22 cellular contexts compared by ENCODE assay signal in the genomic region with DNA sequence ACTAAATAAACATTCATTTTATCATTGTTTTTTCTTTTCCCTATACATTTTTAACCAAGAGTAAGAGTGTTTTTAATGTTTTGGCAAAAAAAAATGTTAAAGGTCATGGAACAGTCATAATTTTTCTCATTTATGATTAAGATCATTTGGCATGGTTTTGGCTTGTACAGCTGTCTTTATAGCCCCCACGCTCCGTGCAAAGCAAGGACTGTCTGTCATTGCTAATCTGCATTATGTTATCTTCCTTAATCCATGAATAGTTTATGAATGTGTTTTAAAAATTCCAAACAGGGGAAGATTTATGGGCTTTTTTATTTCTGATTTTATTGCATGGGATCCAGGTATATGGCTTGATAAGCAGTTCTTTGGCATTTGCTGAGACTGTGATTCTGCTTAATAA. TPM values are rescaled to one million over a fixed set of nuclear protein-coding genes. Genes with fewer than 3 reads are reported as not detected.
"Had no signal": no experiment of that assay in that cellular context is flagged by ENCODE, and none has a peak within 500 bp of the region (broad histone marks: within the 10 kb centered on the region; RNA-seq: fewer than 3 reads in every experiment).

No MANE protein-coding gene starts in this region.

- H3K4me3 ChIP-seq: ascending aorta, mucosa of descending colon, thoracic aorta, vagina had no signal

- H3K27ac ChIP-seq: ascending aorta, foreskin keratinocyte, thoracic aorta, vagina, WERI-Rb-1 had no signal

- H3K27me3 ChIP-seq: ascending aorta, foreskin keratinocyte, vagina had no signal

- H3K36me3 ChIP-seq: WERI-Rb-1 had no signal

- DNase-seq: activated CD4-positive, alpha-beta T cell treated with anti-CD3 and anti-CD28 coated beads, Interleukin-2, amount 10 ng/mL, durations not matched to agents 7 days and 5 days; activated CD4-positive, CD25-positive, alpha-beta regulatory T cell treated with anti-CD3 and anti-CD28 coated beads, Interleukin-2, amount 50 U/mL, for 72 hours; activated CD8-positive, alpha-beta memory T cell treated with anti-CD3 and anti-CD28 coated beads, Interleukin-2, amount 10 ng/mL, durations not matched to agents 7 days and 5 days; activated CD8-positive, alpha-beta T cell treated with anti-CD3 and anti-CD28 coated beads for 36 hours; activated gamma-delta T cell treated with Interleukin-2 at 50 U/mL for 16 hours; foreskin keratinocyte; mucosa of descending colon; naive B cell; stimulated activated CD4-positive, alpha-beta T cell treated with anti-CD3 and anti-CD28 coated beads, Interleukin-4, amount 100 ng/mL, for 24 hours; stimulated activated naive CD4-positive, alpha-beta T cell treated with Interleukin-2 at 50 U/mL for 16 hours; WERI-Rb-1 had no signal

- H3K4me1 ChIP-seq: ascending aorta, foreskin keratinocyte, vagina had no signal

- H3K27ac Mint-ChIP-seq: activated CD4-positive, alpha-beta T cell treated with anti-CD3 and anti-CD28 coated beads, Interleukin-2, amount 10 ng/mL, durations not matched to agents 7 days and 5 days; activated CD8-positive, alpha-beta memory T cell treated with anti-CD3 and anti-CD28 coated beads, Interleukin-2, amount 10 ng/mL, durations not matched to agents 7 days and 5 days; activated CD8-positive, alpha-beta T cell treated with anti-CD3 and anti-CD28 coated beads for 36 hours; activated naive CD4-positive, alpha-beta T cell treated with anti-CD3 and anti-CD28 coated beads, Interleukin-2, amount 50 U/mL, for 24 hours; activated T-helper 1 cell treated with anti-CD3 and anti-CD28 coated beads, Interleukin-12 subunit alpha, Interleukin-12 subunit beta, Interleukin-2, Interleukin-4 antibody, amounts not matched to agents 30 ng/mL and 10 ng/mL and 1 ng/mL, durations not matched to agents 14 hours and 24 hours and 36 hours; memory B cell; naive B cell; progenitor cell of endocrine pancreas; type B pancreatic cell had no signal

- H3K27me3 Mint-ChIP-seq: activated CD4-positive, alpha-beta T cell treated with anti-CD3 and anti-CD28 coated beads, Interleukin-2, amount 10 ng/mL, durations not matched to agents 7 days and 5 days; activated CD8-positive, alpha-beta memory T cell treated with anti-CD3 and anti-CD28 coated beads, Interleukin-2, amount 10 ng/mL, durations not matched to agents 7 days and 5 days; activated CD8-positive, alpha-beta T cell treated with anti-CD3 and anti-CD28 coated beads for 36 hours; activated naive CD4-positive, alpha-beta T cell treated with anti-CD3 and anti-CD28 coated beads, Interleukin-2, amount 50 U/mL, for 24 hours; central memory CD8-positive, alpha-beta T cell; memory B cell; naive B cell; progenitor cell of endocrine pancreas; type B pancreatic cell had no signal

- ATAC-seq: activated CD8-positive, alpha-beta memory T cell treated with anti-CD3 and anti-CD28 coated beads, Interleukin-2, amount 10 ng/mL, durations not matched to agents 7 days and 5 days; activated CD8-positive, alpha-beta T cell treated with anti-CD3 and anti-CD28 coated beads for 36 hours; foreskin keratinocyte; mucosa of descending colon had no signal

- H3K4me3 Mint-ChIP-seq: activated CD4-positive, alpha-beta T cell treated with anti-CD3 and anti-CD28 coated beads, Interleukin-2, amount 10 ng/mL, durations not matched to agents 7 days and 5 days; activated CD8-positive, alpha-beta memory T cell treated with anti-CD3 and anti-CD28 coated beads, Interleukin-2, amount 10 ng/mL, durations not matched to agents 7 days and 5 days; activated CD8-positive, alpha-beta T cell treated with anti-CD3 and anti-CD28 coated beads for 36 hours; activated naive CD4-positive, alpha-beta T cell treated with anti-CD3 and anti-CD28 coated beads, Interleukin-2, amount 50 U/mL, for 24 hours; activated T-helper 1 cell treated with anti-CD3 and anti-CD28 coated beads, Interleukin-12 subunit alpha, Interleukin-12 subunit beta, Interleukin-2, Interleukin-4 antibody, amounts not matched to agents 30 ng/mL and 10 ng/mL and 1 ng/mL, durations not matched to agents 14 hours and 24 hours and 36 hours; central memory CD8-positive, alpha-beta T cell; memory B cell; naive B cell; neural crest cell; type B pancreatic cell had no signal

- H3K9me3 ChIP-seq: ascending aorta, mucosa of descending colon, thoracic aorta, vagina had no signal

- H3K4me1 Mint-ChIP-seq: activated CD4-positive, alpha-beta T cell treated with anti-CD3 and anti-CD28 coated beads, Interleukin-2, amount 10 ng/mL, durations not matched to agents 7 days and 5 days; activated CD8-positive, alpha-beta memory T cell treated with anti-CD3 and anti-CD28 coated beads, Interleukin-2, amount 10 ng/mL, durations not matched to agents 7 days and 5 days; activated naive CD4-positive, alpha-beta T cell treated with anti-CD3 and anti-CD28 coated beads, Interleukin-2, amount 50 U/mL, for 24 hours; central memory CD8-positive, alpha-beta T cell; memory B cell; naive B cell had no signal

- H3K9me3 Mint-ChIP-seq: activated CD4-positive, alpha-beta T cell treated with anti-CD3 and anti-CD28 coated beads, Interleukin-2, amount 10 ng/mL, durations not matched to agents 7 days and 5 days; activated CD8-positive, alpha-beta T cell treated with anti-CD3 and anti-CD28 coated beads for 36 hours; activated naive CD4-positive, alpha-beta T cell treated with anti-CD3 and anti-CD28 coated beads, Interleukin-2, amount 50 U/mL, for 24 hours; activated T-helper 1 cell treated with anti-CD3 and anti-CD28 coated beads, Interleukin-12 subunit alpha, Interleukin-12 subunit beta, Interleukin-2, Interleukin-4 antibody, amounts not matched to agents 30 ng/mL and 10 ng/mL and 1 ng/mL, durations not matched to agents 14 hours and 24 hours and 36 hours; central memory CD8-positive, alpha-beta T cell; memory B cell; naive B cell; neural crest cell; type B pancreatic cell had no signal

RNA-seq across cellular contexts. Expression of a gene that starts 58.7 kb away (rescaled TPM):
- total RNA-seq: activated CD4-positive, alpha-beta T cell treated with anti-CD3 and anti-CD28 coated beads, Interleukin-2, amount 10 ng/mL, durations not matched to agents 7 days and 5 days; activated CD8-positive, alpha-beta memory T cell treated with anti-CD3 and anti-CD28 coated beads, Interleukin-2, amount 10 ng/mL, durations not matched to agents 7 days and 5 days; activated CD8-positive, alpha-beta T cell treated with anti-CD3 and anti-CD28 coated beads for 36 hours; activated T-helper 1 cell treated with anti-CD3 and anti-CD28 coated beads, Interleukin-12 subunit alpha, Interleukin-12 subunit beta, Interleukin-2, Interleukin-4 antibody, amounts not matched to agents 30 ng/mL and 10 ng/mL and 1 ng/mL, durations not matched to agents 14 hours and 24 hours and 36 hours; neural crest cell; T-helper 2 cell treated with Interferon-gamma antibody and Interleukin-4, amounts not matched to agents 100 ng/mL and 5 ng/mL, for 36 hours had no signal
